ENCODE assay signal across 8 cellular contexts in the genomic region with DNA sequence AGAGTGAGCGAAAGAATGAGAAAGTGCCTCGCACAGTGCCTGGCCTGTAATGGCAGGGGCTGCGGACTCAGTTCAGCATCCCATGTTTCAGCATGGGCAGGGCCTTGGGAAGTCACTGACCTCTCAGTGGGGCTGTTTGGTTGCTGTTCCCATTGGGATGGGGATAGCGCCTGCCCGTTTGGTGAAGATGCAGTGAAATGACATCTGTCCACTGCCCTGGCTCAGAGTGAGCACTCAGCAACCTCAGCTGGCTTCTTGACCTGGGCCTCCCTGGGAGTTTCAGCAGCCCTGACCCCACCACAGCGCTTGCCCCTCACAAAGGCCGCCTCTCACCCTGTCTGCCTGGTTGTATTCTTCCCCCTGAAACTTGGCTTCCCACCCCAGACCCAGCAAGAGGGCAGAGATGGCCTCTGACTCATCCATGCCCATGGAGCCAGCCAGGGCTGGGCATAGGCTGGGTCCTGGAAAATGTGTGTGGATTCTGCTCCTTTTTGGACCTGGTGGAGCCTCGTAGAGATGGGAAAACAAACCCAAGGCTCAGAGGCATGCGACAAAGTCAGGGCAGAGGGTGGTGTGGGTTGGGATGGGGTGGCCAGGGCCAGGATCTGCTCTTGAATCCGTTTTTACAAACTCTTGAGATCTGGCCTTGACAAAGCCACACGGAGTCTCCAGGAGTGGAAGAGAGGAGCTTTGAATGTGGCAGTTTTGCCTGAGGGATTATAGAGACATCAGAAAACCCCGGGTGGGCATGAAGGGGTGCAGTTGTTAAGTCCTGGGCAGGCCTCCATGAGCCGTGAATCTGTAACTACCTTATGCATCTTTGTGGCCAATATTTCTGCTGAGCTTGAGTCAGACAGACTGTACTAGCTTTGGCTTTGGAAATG. TPM values are rescaled to one million over a fixed set of nuclear protein-coding genes. Genes with fewer than 3 reads are reported as not detected.
DNase-seq lines count a peak whose midpoint lies in the region; ATAC-seq, FAIRE-seq and TF ChIP-seq lines count a peak whose summit lies in the region.

No MANE protein-coding gene starts in this region.

- CTCF ChIA-PET in H1 (lab: Charles Lee; ENCODE audit: partially characterized antibody), result interaction anchor here (0.6 to 2.2 kb wide), 3 partner anchors 9 to 103 kb away, joined by 4 to 5 read pairs (median 4); no protein-coding TSS in a partner anchor

- H3K27ac ChIP-seq in BLaER1, result peak overlapping the region; percentile 26
- H3K27ac ChIP-seq in H1 (ENCODE audit: low read depth, low read length), result no peak overlapping the region
- no peak overlapping the region for H3K27ac ChIP-seq in neuronal stem cell (replicated peaks; ENCODE audit: low read length)

- peak overlapping the region; percentile 39; the same call in 1 of the 2 replicates for H2AFZ ChIP-seq in H1 (ENCODE audit: low read length)
- H2AFZ ChIP-seq in neuronal stem cell (ENCODE audit: low read length), result peak overlapping the region; percentile 66

- H3K9me3 ChIP-seq in BLaER1 (no peaks in the 10 kb centered on the region), NT2/D1 (ENCODE audit: insufficient read depth, low read length) (no peaks in the 10 kb centered on the region), H1 (ENCODE audit: insufficient read depth in 2 of 2, low read depth in 1 of 2, low read length in 1 of 2) (no peaks in the 10 kb centered on the region), neuronal stem cell (replicated peaks in 1 of 2; ENCODE audit: control insufficient read depth in 2 of 2, insufficient read depth in 1 of 2, low read depth in 1 of 2, low read length in 2 of 2) (no peaks in the 10 kb centered on the region)

- H3K4me3 ChIP-seq in BLaER1, result peak overlapping the region; percentile 78
- peak overlapping the region; percentile 52 for H3K4me3 ChIP-seq in NT2/D1 (ENCODE audit: insufficient read length, low read depth)
- H3K4me3 ChIP-seq in H1 (ENCODE audit: extremely low read depth in 1 of 4, insufficient read depth in 2 of 4, low read depth in 3 of 4, low read length in 4 of 4), result peak overlapping the region; percentile 70 to 80 (median 72)
- H3K4me3 ChIP-seq in neuronal stem cell (ENCODE audit: low read length in 2 of 2), result no peak overlapping the region

- no peak overlapping the region for H4K5ac ChIP-seq in H1 (ENCODE audit: insufficient read length, low read depth, low read length)

- peak overlapping the region; percentile 100 for H3K4me2 ChIP-seq in BLaER1
- H3K4me2 ChIP-seq in H1 (ENCODE audit: insufficient read depth in 1 of 2, low read depth in 2 of 2, low read length in 2 of 2), result peak overlapping the region; percentile 97 to 99
- peak overlapping the region; percentile 85 for H3K4me2 ChIP-seq in neuronal stem cell (ENCODE audit: insufficient read depth, low read length, poor library complexity, severe bottlenecking)

- TF ChIP-seq RAD21 in H1 (IDR thresholded peaks at IDR 0.05 in 1 of 2, conservative IDR thresholded peaks at IDR 0.05 in 1 of 2; ENCODE audit: low read depth in 2 of 2, low read length in 2 of 2), result no peak

- H4K8ac ChIP-seq in H1 (ENCODE audit: extremely low read depth, insufficient read depth, low read length) (no peak overlapping the region), neuronal stem cell (ENCODE audit: low read depth, low read length) (no peak overlapping the region)

- H2BK20ac ChIP-seq in H1 (ENCODE audit: low read length), result no peak overlapping the region

- H3K79me1 ChIP-seq in H1 (ENCODE audit: low read depth, low read length) (no peaks in the 10 kb centered on the region), neuronal stem cell (ENCODE audit: low read depth, low read length) (no peaks in the 10 kb centered on the region)

- H3K9ac ChIP-seq in BLaER1 (peak overlapping the region; percentile 85), NT2/D1 (ENCODE audit: insufficient read length, low read depth) (peak overlapping the region; percentile 95), H1 (replicated peaks in 1 of 4; ENCODE audit: extremely low read depth in 1 of 4, low read depth in 3 of 4, low read length in 3 of 4) (peak overlapping the region in 2 of 4 experiments; percentile 72 to 74; a peak in 4 of 7 replicates), neuronal stem cell (ENCODE audit: low read depth, low read length, poor library complexity) (peak overlapping the region; percentile 45)

- no peak for TF ChIP-seq CTCF in H1 (IDR thresholded peaks at IDR 0.05; ENCODE audit: control extremely low read depth in 1 of 3, insufficient read depth in 1 of 3, low read depth in 1 of 3, low read length in 3 of 3)

- H4K20me1 ChIP-seq in BLaER1 (peaks cover 22% of the 10 kb centered on the region; the same call in 1 of the 2 replicates), H1 (replicated peaks in 1 of 2; ENCODE audit: control insufficient read depth in 1 of 2, insufficient read depth in 2 of 2, low read length in 2 of 2) (peaks cover 0 to 5% of the 10 kb centered on the region in 2 experiments)

- TF ChIP-seq POLR2A in H1 (IDR thresholded peaks at IDR 0.05; ENCODE audit: control extremely low read depth in 1 of 2, low read depth in 2 of 2, low read length in 2 of 2), result no peak

- no peak overlapping the region for H2BK12ac ChIP-seq in H1 (ENCODE audit: low read depth, low read length)
- no peak overlapping the region for H2BK12ac ChIP-seq in neuronal stem cell (ENCODE audit: low read length)

- no peak overlapping the region for H3K4ac ChIP-seq in H1 (replicated peaks; ENCODE audit: insufficient read length, low read depth, low read length)
- H3K4ac ChIP-seq in neuronal stem cell (ENCODE audit: low read length), result no peak overlapping the region

- POLR2A ChIA-PET in H1 (lab: Charles Lee; ENCODE audit: partially characterized antibody), result interaction anchor here (0.6 to 3.0 kb wide), 8 partner anchors 12 to 234 kb away, joined by 3 to 18 read pairs (median 3); a partner anchor contains a TSS

- no peak overlapping the region for H2BK120ac ChIP-seq in H1 (replicated peaks; ENCODE audit: low read depth, low read length)
- no peak overlapping the region for H2BK120ac ChIP-seq in neuronal stem cell (ENCODE audit: low read depth, low read length)

- no peak for ATAC-seq in HG03159 (IDR thresholded peaks at IDR 0.05; ENCODE audit: unreplicated experiment)
- no peak for ATAC-seq in HG02852 (IDR thresholded peaks at IDR 0.05; ENCODE audit: unreplicated experiment)

- no peak for FAIRE-seq in H1 (lab: Jason Lieb, UNC)

- H3K79me2 ChIP-seq in H1 (ENCODE audit: control insufficient read depth in 1 of 2, insufficient read depth in 2 of 2, low read length in 2 of 2), result no peaks in the 10 kb centered on the region

- H2BK5ac ChIP-seq in H1 (ENCODE audit: low read depth, low read length) (peak overlapping the region; percentile 56; the same call in 1 of the 2 replicates), neuronal stem cell (ENCODE audit: low read length) (no peak overlapping the region)

- DNase-seq in NT2/D1 (ENCODE audit: low read depth, low spot score) (no peak), H1 (ENCODE audit: low read depth in 1 of 2, low spot score in 2 of 2) (no peak), neuronal stem cell (ENCODE audit: low spot score) (no peak), OCI-M2 (lab: John Stamatoyannopoulos, UW; ENCODE audit: unreplicated experiment) (no peak), COLO829 (ENCODE audit: low spot score) (no peak)

- no peak overlapping the region for H3K56ac ChIP-seq in H1 (replicated peaks; ENCODE audit: insufficient read length, low read depth, low read length)

- H2AK5ac ChIP-seq in H1 (ENCODE audit: low read depth, low read length), result peak overlapping the region; percentile 1; the same call in 1 of the 2 replicates
- no peak overlapping the region for H2AK5ac ChIP-seq in neuronal stem cell (ENCODE audit: low read depth, low read length)

- no peaks in the 10 kb centered on the region for H3K27me3 ChIP-seq in BLaER1
- H3K27me3 ChIP-seq in NT2/D1 (ENCODE audit: insufficient read depth, insufficient read length), result no peaks in the 10 kb centered on the region
- no peaks in the 10 kb centered on the region for H3K27me3 ChIP-seq in H1 (replicated peaks in 1 of 4; ENCODE audit: control insufficient read depth in 3 of 4, extremely low read depth in 1 of 4, insufficient read depth in 3 of 4, low read length in 3 of 4)
- peaks cover 0 to 3% (median 0%) of the 10 kb centered on the region in 3 experiments for H3K27me3 ChIP-seq in neuronal stem cell (ENCODE audit: control insufficient read depth in 3 of 3, insufficient read depth in 3 of 3, low read depth in 1 of 3, low read length in 3 of 3)

- peaks cover 30% of the 10 kb centered on the region for H3K36me3 ChIP-seq in BLaER1
- peaks cover 27% of the 10 kb centered on the region for H3K36me3 ChIP-seq in NT2/D1 (ENCODE audit: insufficient read depth, insufficient read length, low read length)
- peaks cover 0 to 26% (median 8%) of the 10 kb centered on the region in 4 experiments; a peak in 7 of 8 replicates for H3K36me3 ChIP-seq in H1 (ENCODE audit: control insufficient read depth in 2 of 4, insufficient read depth in 4 of 4, low read length in 3 of 4)
- H3K36me3 ChIP-seq in neuronal stem cell (replicated peaks in 1 of 2; ENCODE audit: control insufficient read depth in 2 of 2, insufficient read depth in 2 of 2, low read length in 2 of 2), result peaks cover 0 to 4% of the 10 kb centered on the region in 2 donors

- 90% methylated on average over 13 of the region's 13 CpGs; no CpG with 5 or more reads in 1 of the 2 experiments for WGBS in H1 (ENCODE audit: extremely low coverage in 1 of 2, insufficient coverage in 1 of 2, insufficient read length in 1 of 2, insufficient replicate concordance in 2 of 2, low coverage in 1 of 2, low lambda C conversion rate in 2 of 2, missing lambda C conversion rate in 1 of 2), 2 experiments
- no CpG with 5 or more reads among the region's 13 CpGs for WGBS in neuronal stem cell (ENCODE audit: extremely low coverage in 2 of 2, insufficient read length in 2 of 2, insufficient replicate concordance in 1 of 2), 2 donors

- H3K4me1 ChIP-seq in BLaER1 (peaks cover 33% of the 10 kb centered on the region), NT2/D1 (ENCODE audit: insufficient read depth, insufficient read length) (peaks cover 9% of the 10 kb centered on the region), H1 (replicated peaks in 1 of 4; ENCODE audit: control insufficient read depth in 3 of 4, insufficient read depth in 4 of 4, low read length in 3 of 4) (peaks cover 0 to 11% (median 8%) of the 10 kb centered on the region in 4 experiments; a peak in 6 of 7 replicates), neuronal stem cell (ENCODE audit: control insufficient read depth in 2 of 2, insufficient read depth in 1 of 2, low read depth in 1 of 2, low read length in 2 of 2) (peaks cover 0 to 8% of the 10 kb centered on the region in 2 donors)

- H3K23ac ChIP-seq in H1 (ENCODE audit: insufficient read length) (no peak overlapping the region), neuronal stem cell (ENCODE audit: low read depth, low read length, poor library complexity) (peak overlapping the region; percentile 68)

- peaks cover 11% of the 10 kb centered on the region for H3K23me2 ChIP-seq in H1 (ENCODE audit: low read depth, low read length)

- no peak overlapping the region; the same call in none of the 2 replicates for H3K18ac ChIP-seq in H1 (ENCODE audit: extremely low read depth, low read length)
- H3K18ac ChIP-seq in neuronal stem cell (ENCODE audit: low read length), result no peak overlapping the region

- H2BK15ac ChIP-seq in H1 (ENCODE audit: low read length) (no peak overlapping the region), neuronal stem cell (ENCODE audit: low read length) (no peak overlapping the region)

- TF ChIP-seq EP300 in H1 (IDR thresholded peaks at IDR 0.05; ENCODE audit: borderline replicate concordance in 1 of 2, low read depth in 2 of 2, low read length in 2 of 2), result no peak

- H4K91ac ChIP-seq in H1 (replicated peaks; ENCODE audit: insufficient read length, low read length) (no peak overlapping the region), neuronal stem cell (ENCODE audit: low read depth, low read length, poor library complexity) (no peak overlapping the region)

- no peak overlapping the region for H3K14ac ChIP-seq in H1 (ENCODE audit: insufficient read length)
- no peak overlapping the region for H3K14ac ChIP-seq in neuronal stem cell (ENCODE audit: low read length)

RNA-seq across cellular contexts. Expression of a gene that starts 1.2 kb away (rescaled TPM):
- total RNA-seq in H1 (2021; fragmentation: NEBNext Ultra II Directional; extraction: Animal tissue kit (Norgen Biotek cat#: 25700)), result 13.8 and 14.2 TPM in 2 replicates
- 16.3 and 20.0 TPM in 2 replicates for polyA plus RNA-seq in H1 (2011; rRNA removed)
- 15.2 TPM for polyA plus RNA-seq in H1 (2011; cell fraction: cytosol; rRNA removed)
- polyA plus RNA-seq in H1 (2011; cell fraction: nucleus; rRNA removed), result 15.8 TPM
- 8.1 to 13.0 TPM (median 12.5 TPM) in 4 replicates for polyA plus RNA-seq in H1 (2012, experiment 1 of 2)
- 20.2 TPM for polyA plus RNA-seq in H1 (2012, experiment 2 of 2)
- 16.0 TPM for polyA plus RNA-seq in H1 (2013, experiment 1 of 2)
- polyA plus RNA-seq in H1 (2013, experiment 2 of 2), result 16.9 TPM
- polyA minus RNA-seq in H1 (2011; rRNA and poly(A)+ RNA removed), result 8.9 and 11.6 TPM in 2 replicates
- polyA minus RNA-seq in H1 (2011; cell fraction: cytosol; rRNA and poly(A)+ RNA removed), result 13.2 TPM
- polyA minus RNA-seq in H1 (2011; cell fraction: nucleus; rRNA and poly(A)+ RNA removed), result 9.8 TPM
- 8.7 TPM for polyA plus RNA-seq in neuronal stem cell (2013, experiment 1 of 2)
- 8.8 TPM for polyA plus RNA-seq in neuronal stem cell (2013, experiment 2 of 2)

RNA-seq across cellular contexts. Expression of a gene that starts 26.2 kb away (rescaled TPM):
- 53.1 and 54.7 TPM in 2 replicates for total RNA-seq in H1 (2021; fragmentation: NEBNext Ultra II Directional; extraction: Animal tissue kit (Norgen Biotek cat#: 25700))
- 143 and 157 TPM in 2 replicates for polyA plus RNA-seq in H1 (2011; rRNA removed)
- 133 TPM for polyA plus RNA-seq in H1 (2011; cell fraction: cytosol; rRNA removed)
- 133 TPM for polyA plus RNA-seq in H1 (2011; cell fraction: nucleus; rRNA removed)
- polyA plus RNA-seq in H1 (2012, experiment 1 of 2), result 74.6 to 78.0 TPM (median 76.4 TPM) in 4 replicates
- 82.8 TPM for polyA plus RNA-seq in H1 (2012, experiment 2 of 2)
- 77.8 TPM for polyA plus RNA-seq in H1 (2013, experiment 1 of 2)
- 79.8 TPM for polyA plus RNA-seq in H1 (2013, experiment 2 of 2)
- 82.2 and 90.3 TPM in 2 replicates for polyA minus RNA-seq in H1 (2011; rRNA and poly(A)+ RNA removed)
- polyA minus RNA-seq in H1 (2011; cell fraction: cytosol; rRNA and poly(A)+ RNA removed), result 41.0 TPM
- 29.7 TPM for polyA minus RNA-seq in H1 (2011; cell fraction: nucleus; rRNA and poly(A)+ RNA removed)
- 1.3 TPM for polyA plus RNA-seq in neuronal stem cell (2013, experiment 1 of 2)
- polyA plus RNA-seq in neuronal stem cell (2013, experiment 2 of 2), result 1.6 TPM

RNA-seq across cellular contexts. Expression of a gene that starts 46.6 kb away (rescaled TPM):
- 53.4 TPM in 2 replicates for total RNA-seq in H1 (2021; fragmentation: NEBNext Ultra II Directional; extraction: Animal tissue kit (Norgen Biotek cat#: 25700))
- polyA plus RNA-seq in H1 (2011; rRNA removed), result 35.7 and 56.3 TPM in 2 replicates
- polyA plus RNA-seq in H1 (2011; cell fraction: cytosol; rRNA removed), result 61.4 TPM
- 88.9 TPM for polyA plus RNA-seq in H1 (2011; cell fraction: nucleus; rRNA removed)
- polyA plus RNA-seq in H1 (2012, experiment 1 of 2), result 61.5 to 86.3 TPM (median 65.9 TPM) in 4 replicates
- 28.7 TPM for polyA plus RNA-seq in H1 (2012, experiment 2 of 2)
- polyA plus RNA-seq in H1 (2013, experiment 1 of 2), result 38.9 TPM
- polyA plus RNA-seq in H1 (2013, experiment 2 of 2), result 40.2 TPM
- 24.2 and 40.5 TPM in 2 replicates for polyA minus RNA-seq in H1 (2011; rRNA and poly(A)+ RNA removed)
- polyA minus RNA-seq in H1 (2011; cell fraction: cytosol; rRNA and poly(A)+ RNA removed), result 19.8 TPM
- 23.7 TPM for polyA minus RNA-seq in H1 (2011; cell fraction: nucleus; rRNA and poly(A)+ RNA removed)
- 53.8 TPM for polyA plus RNA-seq in neuronal stem cell (2013, experiment 1 of 2)
- 52.0 TPM for polyA plus RNA-seq in neuronal stem cell (2013, experiment 2 of 2)

Comparison
In these comparisons a context has a peak if more than half of its experiments do, and no peak if none do; other contexts are left out.
1. H3K4me3 ChIP-seq: peak in BLaER1 (single experiment), NT2/D1 (single experiment) and H1 (4 of 4); none in neuronal stem cell (0 of 2).
2. Peak in every context shown above with its lines, with median percentiles within 50 percentile points of each other: H3K4me2 ChIP-seq.